1 cellular context compared by ENCODE assay signal in genomic region chr13:88979465-88980180, GRCh38.
TF ChIP-seq lines count a peak whose summit lies in the region.

No MANE protein-coding gene starts in this region.

TF ChIP-seq in GM12878, 131 proteins besides CTCF, POLR2A, EP300 and RAD21 (continued from another document):
- TF ChIP-seq, protein P1, sequence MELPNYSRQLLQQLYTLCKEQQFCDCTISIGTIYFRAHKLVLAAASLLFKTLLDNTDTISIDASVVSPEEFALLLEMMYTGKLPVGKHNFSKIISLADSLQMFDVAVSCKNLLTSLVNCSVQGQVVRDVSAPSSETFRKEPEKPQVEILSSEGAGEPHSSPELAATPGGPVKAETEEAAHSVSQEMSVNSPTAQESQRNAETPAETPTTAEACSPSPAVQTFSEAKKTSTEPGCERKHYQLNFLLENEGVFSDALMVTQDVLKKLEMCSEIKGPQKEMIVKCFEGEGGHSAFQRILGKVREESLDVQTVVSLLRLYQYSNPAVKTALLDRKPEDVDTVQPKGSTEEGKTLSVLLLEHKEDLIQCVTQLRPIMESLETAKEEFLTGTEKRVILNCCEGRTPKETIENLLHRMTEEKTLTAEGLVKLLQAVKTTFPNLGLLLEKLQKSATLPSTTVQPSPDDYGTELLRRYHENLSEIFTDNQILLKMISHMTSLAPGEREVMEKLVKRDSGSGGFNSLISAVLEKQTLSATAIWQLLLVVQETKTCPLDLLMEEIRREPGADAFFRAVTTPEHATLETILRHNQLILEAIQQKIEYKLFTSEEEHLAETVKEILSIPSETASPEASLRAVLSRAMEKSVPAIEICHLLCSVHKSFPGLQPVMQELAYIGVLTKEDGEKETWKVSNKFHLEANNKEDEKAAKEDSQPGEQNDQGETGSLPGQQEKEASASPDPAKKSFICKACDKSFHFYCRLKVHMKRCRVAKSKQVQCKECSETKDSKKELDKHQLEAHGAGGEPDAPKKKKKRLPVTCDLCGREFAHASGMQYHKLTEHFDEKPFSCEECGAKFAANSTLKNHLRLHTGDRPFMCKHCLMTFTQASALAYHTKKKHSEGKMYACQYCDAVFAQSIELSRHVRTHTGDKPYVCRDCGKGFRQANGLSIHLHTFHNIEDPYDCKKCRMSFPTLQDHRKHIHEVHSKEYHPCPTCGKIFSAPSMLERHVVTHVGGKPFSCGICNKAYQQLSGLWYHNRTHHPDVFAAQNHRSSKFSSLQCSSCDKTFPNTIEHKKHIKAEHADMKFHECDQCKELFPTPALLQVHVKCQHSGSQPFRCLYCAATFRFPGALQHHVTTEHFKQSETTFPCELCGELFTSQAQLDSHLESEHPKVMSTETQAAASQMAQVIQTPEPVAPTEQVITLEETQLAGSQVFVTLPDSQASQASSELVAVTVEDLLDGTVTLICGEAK (IDR thresholded peaks at IDR 0.05; ENCODE audit: borderline replicate concordance), result no peak
- TF ChIP-seq RAD51 (IDR thresholded peaks at IDR 0.05) (no peak), TARDBP (IDR thresholded peaks at IDR 0.05; ENCODE audit: borderline replicate concordance) (no peak), MTA3 (IDR thresholded peaks at IDR 0.05; ENCODE audit: borderline replicate concordance, low read length) (no peak), KLF5 (IDR thresholded peaks at IDR 0.05; ENCODE audit: partially characterized antibody) (no peak), NFYA (IDR thresholded peaks at IDR 0.05; ENCODE audit: borderline replicate concordance, low read depth, low read length) (no peak), GABPA (IDR thresholded peaks at IDR 0.05; ENCODE audit: low read depth) (no peak), TCF3 (IDR thresholded peaks at IDR 0.05; ENCODE audit: borderline replicate concordance, insufficient read depth, low read depth, low read length) (no peak), ETV6 (conservative IDR thresholded peaks at IDR 0.05 in 1 of 2, IDR thresholded peaks at IDR 0.05 in 1 of 2; ENCODE audit: borderline replicate concordance in 1 of 2, low read depth in 1 of 2) (no peak), CBX5 (IDR thresholded peaks at IDR 0.05; ENCODE audit: low read depth) (no peak), TAF1 (IDR thresholded peaks at IDR 0.05; ENCODE audit: borderline replicate concordance, low read depth, low read length) (no peak), ZNF687 (IDR thresholded peaks at IDR 0.05) (no peak)
- TF ChIP-seq, protein P2, sequence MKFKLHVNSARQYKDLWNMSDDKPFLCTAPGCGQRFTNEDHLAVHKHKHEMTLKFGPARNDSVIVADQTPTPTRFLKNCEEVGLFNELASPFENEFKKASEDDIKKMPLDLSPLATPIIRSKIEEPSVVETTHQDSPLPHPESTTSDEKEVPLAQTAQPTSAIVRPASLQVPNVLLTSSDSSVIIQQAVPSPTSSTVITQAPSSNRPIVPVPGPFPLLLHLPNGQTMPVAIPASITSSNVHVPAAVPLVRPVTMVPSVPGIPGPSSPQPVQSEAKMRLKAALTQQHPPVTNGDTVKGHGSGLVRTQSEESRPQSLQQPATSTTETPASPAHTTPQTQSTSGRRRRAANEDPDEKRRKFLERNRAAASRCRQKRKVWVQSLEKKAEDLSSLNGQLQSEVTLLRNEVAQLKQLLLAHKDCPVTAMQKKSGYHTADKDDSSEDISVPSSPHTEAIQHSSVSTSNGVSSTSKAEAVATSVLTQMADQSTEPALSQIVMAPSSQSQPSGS (IDR thresholded peaks at IDR 0.05; ENCODE audit: low read length), result no peak
- TF ChIP-seq, protein P3, sequence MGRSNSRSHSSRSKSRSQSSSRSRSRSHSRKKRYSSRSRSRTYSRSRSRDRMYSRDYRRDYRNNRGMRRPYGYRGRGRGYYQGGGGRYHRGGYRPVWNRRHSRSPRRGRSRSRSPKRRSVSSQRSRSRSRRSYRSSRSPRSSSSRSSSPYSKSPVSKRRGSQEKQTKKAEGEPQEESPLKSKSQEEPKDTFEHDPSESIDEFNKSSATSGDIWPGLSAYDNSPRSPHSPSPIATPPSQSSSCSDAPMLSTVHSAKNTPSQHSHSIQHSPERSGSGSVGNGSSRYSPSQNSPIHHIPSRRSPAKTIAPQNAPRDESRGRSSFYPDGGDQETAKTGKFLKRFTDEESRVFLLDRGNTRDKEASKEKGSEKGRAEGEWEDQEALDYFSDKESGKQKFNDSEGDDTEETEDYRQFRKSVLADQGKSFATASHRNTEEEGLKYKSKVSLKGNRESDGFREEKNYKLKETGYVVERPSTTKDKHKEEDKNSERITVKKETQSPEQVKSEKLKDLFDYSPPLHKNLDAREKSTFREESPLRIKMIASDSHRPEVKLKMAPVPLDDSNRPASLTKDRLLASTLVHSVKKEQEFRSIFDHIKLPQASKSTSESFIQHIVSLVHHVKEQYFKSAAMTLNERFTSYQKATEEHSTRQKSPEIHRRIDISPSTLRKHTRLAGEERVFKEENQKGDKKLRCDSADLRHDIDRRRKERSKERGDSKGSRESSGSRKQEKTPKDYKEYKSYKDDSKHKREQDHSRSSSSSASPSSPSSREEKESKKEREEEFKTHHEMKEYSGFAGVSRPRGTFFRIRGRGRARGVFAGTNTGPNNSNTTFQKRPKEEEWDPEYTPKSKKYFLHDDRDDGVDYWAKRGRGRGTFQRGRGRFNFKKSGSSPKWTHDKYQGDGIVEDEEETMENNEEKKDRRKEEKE (IDR thresholded peaks at IDR 0.05), result no peak
